In genomic region chr15:38562278-38562677, GRCh38 we compare ENCODE assay signal across 1 cellular context.
TF ChIP-seq lines count a peak whose summit lies in the region.

No MANE protein-coding gene starts in this region.

TF ChIP-seq in GM23338, 12 proteins besides CTCF, POLR2A, EP300 and RAD21 (continued from another document):
- no peak for TF ChIP-seq ETS1 (IDR thresholded peaks at IDR 0.05)
- no peak for TF ChIP-seq JUNB (IDR thresholded peaks at IDR 0.05; ENCODE audit: unreplicated experiment)
- TF ChIP-seq REST (IDR thresholded peaks at IDR 0.05; ENCODE audit: unreplicated experiment) = no peak
- no peak for TF ChIP-seq NANOG (IDR thresholded peaks at IDR 0.05; ENCODE audit: borderline replicate concordance)
- no peak for TF ChIP-seq POLR2AphosphoS5 (IDR thresholded peaks at IDR 0.05; ENCODE audit: low read depth)
- TF ChIP-seq CREB1 (CRISPR knock-in tag; IDR thresholded peaks at IDR 0.05; ENCODE audit: low read depth) = no peak
